ENCODE assay signal across 1 cellular context in the genomic region with DNA sequence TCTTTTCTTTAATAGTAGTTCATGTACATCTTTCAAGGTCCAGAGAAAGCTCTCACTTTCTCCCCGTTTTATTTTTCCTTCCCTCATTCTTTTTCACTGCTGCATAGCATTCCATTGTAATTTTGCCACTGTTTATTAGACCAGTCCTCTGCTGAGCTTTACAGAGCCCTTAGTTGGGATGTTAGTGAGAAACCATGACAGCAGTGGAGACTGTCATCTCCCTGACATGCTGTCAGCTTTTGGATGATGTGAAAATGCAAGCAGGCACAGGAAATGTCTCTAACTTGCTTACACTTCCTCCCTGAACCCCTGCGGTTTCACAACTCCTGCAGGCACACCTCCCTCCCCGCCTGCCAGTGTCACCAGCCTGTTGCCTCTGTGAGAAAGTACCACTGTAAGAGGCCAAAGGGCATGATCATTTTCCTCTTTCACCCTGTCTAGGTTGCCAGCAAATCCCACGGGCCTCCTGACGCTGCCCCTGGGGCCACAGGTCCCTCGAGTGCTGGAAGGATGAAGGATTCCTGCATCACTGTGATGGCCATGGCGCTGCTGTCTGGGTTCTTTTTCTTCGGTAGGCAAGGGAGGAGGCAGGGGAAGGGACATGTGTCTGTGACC.
TF ChIP-seq lines count a peak whose summit lies in the region.

A gene (plus strand): TSS at position 415 of the 615 bp plus-strand sequence. CDS start 96 bp downstream, at position 511.

TF ChIP-seq in GM23338, 12 proteins besides CTCF, POLR2A, EP300 and RAD21:
- TF ChIP-seq, protein P1, sequence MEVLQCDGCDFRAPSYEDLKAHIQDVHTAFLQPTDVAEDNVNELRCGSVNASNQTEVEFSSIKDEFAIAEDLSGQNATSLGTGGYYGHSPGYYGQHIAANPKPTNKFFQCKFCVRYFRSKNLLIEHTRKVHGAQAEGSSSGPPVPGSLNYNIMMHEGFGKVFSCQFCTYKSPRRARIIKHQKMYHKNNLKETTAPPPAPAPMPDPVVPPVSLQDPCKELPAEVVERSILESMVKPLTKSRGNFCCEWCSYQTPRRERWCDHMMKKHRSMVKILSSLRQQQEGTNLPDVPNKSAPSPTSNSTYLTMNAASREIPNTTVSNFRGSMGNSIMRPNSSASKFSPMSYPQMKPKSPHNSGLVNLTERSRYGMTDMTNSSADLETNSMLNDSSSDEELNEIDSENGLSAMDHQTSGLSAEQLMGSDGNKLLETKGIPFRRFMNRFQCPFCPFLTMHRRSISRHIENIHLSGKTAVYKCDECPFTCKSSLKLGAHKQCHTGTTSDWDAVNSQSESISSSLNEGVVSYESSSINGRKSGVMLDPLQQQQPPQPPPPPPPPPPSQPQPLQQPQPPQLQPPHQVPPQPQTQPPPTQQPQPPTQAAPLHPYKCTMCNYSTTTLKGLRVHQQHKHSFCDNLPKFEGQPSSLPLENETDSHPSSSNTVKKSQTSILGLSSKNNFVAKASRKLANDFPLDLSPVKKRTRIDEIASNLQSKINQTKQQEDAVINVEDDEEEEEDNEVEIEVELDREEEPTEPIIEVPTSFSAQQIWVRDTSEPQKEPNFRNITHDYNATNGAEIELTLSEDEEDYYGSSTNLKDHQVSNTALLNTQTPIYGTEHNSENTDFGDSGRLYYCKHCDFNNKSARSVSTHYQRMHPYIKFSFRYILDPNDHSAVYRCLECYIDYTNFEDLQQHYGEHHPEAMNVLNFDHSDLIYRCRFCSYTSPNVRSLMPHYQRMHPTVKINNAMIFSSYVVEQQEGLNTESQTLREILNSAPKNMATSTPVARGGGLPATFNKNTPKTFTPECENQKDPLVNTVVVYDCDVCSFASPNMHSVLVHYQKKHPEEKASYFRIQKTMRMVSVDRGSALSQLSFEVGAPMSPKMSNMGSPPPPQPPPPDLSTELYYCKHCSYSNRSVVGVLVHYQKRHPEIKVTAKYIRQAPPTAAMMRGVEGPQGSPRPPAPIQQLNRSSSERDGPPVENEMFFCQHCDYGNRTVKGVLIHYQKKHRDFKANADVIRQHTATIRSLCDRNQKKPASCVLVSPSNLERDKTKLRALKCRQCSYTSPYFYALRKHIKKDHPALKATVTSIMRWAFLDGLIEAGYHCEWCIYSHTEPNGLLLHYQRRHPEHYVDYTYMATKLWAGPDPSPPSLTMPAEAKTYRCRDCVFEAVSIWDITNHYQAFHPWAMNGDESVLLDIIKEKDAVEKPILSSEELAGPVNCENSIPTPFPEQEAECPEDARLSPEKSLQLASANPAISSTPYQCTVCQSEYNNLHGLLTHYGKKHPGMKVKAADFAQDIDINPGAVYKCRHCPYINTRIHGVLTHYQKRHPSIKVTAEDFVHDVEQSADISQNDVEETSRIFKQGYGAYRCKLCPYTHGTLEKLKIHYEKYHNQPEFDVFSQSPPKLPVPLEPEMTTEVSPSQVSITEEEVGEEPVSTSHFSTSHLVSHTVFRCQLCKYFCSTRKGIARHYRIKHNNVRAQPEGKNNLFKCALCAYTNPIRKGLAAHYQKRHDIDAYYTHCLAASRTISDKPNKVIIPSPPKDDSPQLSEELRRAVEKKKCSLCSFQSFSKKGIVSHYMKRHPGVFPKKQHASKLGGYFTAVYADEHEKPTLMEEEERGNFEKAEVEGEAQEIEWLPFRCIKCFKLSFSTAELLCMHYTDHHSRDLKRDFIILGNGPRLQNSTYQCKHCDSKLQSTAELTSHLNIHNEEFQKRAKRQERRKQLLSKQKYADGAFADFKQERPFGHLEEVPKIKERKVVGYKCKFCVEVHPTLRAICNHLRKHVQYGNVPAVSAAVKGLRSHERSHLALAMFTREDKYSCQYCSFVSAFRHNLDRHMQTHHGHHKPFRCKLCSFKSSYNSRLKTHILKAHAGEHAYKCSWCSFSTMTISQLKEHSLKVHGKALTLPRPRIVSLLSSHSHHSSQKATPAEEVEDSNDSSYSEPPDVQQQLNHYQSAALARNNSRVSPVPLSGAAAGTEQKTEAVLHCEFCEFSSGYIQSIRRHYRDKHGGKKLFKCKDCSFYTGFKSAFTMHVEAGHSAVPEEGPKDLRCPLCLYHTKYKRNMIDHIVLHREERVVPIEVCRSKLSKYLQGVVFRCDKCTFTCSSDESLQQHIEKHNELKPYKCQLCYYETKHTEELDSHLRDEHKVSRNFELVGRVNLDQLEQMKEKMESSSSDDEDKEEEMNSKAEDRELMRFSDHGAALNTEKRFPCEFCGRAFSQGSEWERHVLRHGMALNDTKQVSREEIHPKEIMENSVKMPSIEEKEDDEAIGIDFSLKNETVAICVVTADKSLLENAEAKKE (CRISPR knock-in tag; IDR thresholded peaks at IDR 0.05), result no peak
- TF ChIP-seq, protein P2, sequence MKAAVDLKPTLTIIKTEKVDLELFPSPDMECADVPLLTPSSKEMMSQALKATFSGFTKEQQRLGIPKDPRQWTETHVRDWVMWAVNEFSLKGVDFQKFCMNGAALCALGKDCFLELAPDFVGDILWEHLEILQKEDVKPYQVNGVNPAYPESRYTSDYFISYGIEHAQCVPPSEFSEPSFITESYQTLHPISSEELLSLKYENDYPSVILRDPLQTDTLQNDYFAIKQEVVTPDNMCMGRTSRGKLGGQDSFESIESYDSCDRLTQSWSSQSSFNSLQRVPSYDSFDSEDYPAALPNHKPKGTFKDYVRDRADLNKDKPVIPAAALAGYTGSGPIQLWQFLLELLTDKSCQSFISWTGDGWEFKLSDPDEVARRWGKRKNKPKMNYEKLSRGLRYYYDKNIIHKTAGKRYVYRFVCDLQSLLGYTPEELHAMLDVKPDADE (IDR thresholded peaks at IDR 0.05), result no peak
- TF ChIP-seq STAT1 (IDR thresholded peaks at IDR 0.05; ENCODE audit: unreplicated experiment), result no peak
- no peak for TF ChIP-seq EZH2 (IDR thresholded peaks at IDR 0.05; ENCODE audit: low read depth, unreplicated experiment)
- TF ChIP-seq, protein P3, sequence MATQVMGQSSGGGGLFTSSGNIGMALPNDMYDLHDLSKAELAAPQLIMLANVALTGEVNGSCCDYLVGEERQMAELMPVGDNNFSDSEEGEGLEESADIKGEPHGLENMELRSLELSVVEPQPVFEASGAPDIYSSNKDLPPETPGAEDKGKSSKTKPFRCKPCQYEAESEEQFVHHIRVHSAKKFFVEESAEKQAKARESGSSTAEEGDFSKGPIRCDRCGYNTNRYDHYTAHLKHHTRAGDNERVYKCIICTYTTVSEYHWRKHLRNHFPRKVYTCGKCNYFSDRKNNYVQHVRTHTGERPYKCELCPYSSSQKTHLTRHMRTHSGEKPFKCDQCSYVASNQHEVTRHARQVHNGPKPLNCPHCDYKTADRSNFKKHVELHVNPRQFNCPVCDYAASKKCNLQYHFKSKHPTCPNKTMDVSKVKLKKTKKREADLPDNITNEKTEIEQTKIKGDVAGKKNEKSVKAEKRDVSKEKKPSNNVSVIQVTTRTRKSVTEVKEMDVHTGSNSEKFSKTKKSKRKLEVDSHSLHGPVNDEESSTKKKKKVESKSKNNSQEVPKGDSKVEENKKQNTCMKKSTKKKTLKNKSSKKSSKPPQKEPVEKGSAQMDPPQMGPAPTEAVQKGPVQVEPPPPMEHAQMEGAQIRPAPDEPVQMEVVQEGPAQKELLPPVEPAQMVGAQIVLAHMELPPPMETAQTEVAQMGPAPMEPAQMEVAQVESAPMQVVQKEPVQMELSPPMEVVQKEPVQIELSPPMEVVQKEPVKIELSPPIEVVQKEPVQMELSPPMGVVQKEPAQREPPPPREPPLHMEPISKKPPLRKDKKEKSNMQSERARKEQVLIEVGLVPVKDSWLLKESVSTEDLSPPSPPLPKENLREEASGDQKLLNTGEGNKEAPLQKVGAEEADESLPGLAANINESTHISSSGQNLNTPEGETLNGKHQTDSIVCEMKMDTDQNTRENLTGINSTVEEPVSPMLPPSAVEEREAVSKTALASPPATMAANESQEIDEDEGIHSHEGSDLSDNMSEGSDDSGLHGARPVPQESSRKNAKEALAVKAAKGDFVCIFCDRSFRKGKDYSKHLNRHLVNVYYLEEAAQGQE (IDR thresholded peaks at IDR 0.05; ENCODE audit: unreplicated experiment), result no peak
- no peak for TF ChIP-seq POLR2AphosphoS5 (IDR thresholded peaks at IDR 0.05; ENCODE audit: low read depth)
- TF ChIP-seq ZNF331 (CRISPR knock-in tag; IDR thresholded peaks at IDR 0.05; ENCODE audit: low read depth), result no peak
- TF ChIP-seq EZH2phosphoT487 (IDR thresholded peaks at IDR 0.05; ENCODE audit: unreplicated experiment), result no peak
- no peak for TF ChIP-seq CREB1 (CRISPR knock-in tag; IDR thresholded peaks at IDR 0.05; ENCODE audit: low read depth)
- no peak for TF ChIP-seq NANOG (IDR thresholded peaks at IDR 0.05; ENCODE audit: borderline replicate concordance)
- TF ChIP-seq ZNF114 (CRISPR knock-in tag; IDR thresholded peaks at IDR 0.05), result no peak
- TF ChIP-seq JUNB (IDR thresholded peaks at IDR 0.05; ENCODE audit: unreplicated experiment), result no peak
TF ChIP-seq in GM23338: peak in this region for 0.
